ENCODE assay signal across 1 cellular context in genomic region chr12:120708646-120709045, GRCh38.
TF ChIP-seq lines count a peak whose summit lies in the region.

No MANE protein-coding gene starts in this region.

TF ChIP-seq in HepG2, 621 proteins besides CTCF, POLR2A, EP300 and RAD21:
- no peak for TF ChIP-seq ZNF619 (CRISPR knock-in tag; IDR thresholded peaks at IDR 0.05)
- TF ChIP-seq ATF7 (IDR thresholded peaks at IDR 0.05): no peak
- TF ChIP-seq ATF7 (CRISPR knock-in tag; IDR thresholded peaks at IDR 0.05): no peak
- no peak for TF ChIP-seq SRSF1 (optimal IDR thresholded peaks at IDR 0.05; ENCODE audit: low read depth, low read length)
- TF ChIP-seq ZNF589 (CRISPR knock-in tag; conservative IDR thresholded peaks at IDR 0.05): no peak
- TF ChIP-seq ZNF451 (CRISPR knock-in tag; IDR thresholded peaks at IDR 0.05): no peak
- TF ChIP-seq TFDP2 (CRISPR knock-in tag; IDR thresholded peaks at IDR 0.05): no peak
- TF ChIP-seq MTA1 (CRISPR knock-in tag; IDR thresholded peaks at IDR 0.05; ENCODE audit: borderline replicate concordance): no peak
- no peak for TF ChIP-seq ZSCAN20 (CRISPR knock-in tag; IDR thresholded peaks at IDR 0.05; ENCODE audit: borderline replicate concordance)
- TF ChIP-seq BRCA1 (CRISPR knock-in tag; IDR thresholded peaks at IDR 0.05): no peak
- TF ChIP-seq NFATC3 (CRISPR knock-in tag; IDR thresholded peaks at IDR 0.05): no peak
- TF ChIP-seq ZNF225 (CRISPR knock-in tag; IDR thresholded peaks at IDR 0.05): no peak
- no peak for TF ChIP-seq ZNF274 (CRISPR knock-in tag; IDR thresholded peaks at IDR 0.05)
- TF ChIP-seq ATF5 (CRISPR knock-in tag; IDR thresholded peaks at IDR 0.05; ENCODE audit: low read depth): no peak
- TF ChIP-seq MAFG (CRISPR knock-in tag; IDR thresholded peaks at IDR 0.05): no peak
TF ChIP-seq in HepG2: peak in this region for 0.
